In the genomic region with DNA sequence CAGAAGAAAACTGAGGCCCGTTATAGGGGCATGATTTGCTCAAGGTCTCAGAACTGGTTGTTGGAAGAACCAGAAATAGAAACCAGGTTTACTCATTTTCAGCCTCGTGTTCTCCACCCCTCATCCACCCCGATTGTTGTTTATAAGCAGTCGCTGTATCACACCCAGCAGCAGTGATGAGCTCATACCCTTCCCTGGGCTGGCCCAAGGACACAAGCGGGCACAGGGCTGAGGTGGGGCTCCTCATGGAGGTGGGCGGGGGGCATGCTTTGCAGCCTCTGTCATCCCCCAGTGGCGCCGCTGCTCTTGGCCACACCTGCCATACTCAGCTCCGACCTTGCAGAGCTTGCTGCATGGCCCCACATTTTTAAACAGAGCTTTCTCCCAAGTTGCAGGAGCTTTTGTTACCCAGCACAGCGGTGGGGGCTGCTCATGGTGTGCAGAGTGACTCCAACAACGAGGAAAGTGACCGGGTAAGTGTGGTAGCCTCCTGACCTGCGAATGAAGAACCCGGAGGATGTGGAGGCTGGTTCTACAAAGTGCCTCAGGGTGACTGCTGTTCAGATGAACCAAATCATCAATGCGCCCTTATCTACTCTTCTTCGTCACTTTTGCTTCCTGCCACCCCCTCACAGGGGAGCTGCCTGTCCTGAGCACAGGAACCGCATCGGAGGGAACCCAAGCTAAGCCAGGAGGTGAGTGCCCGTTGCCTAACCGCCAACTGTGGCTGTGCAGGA, we compare ENCODE assay signal across 20 cellular contexts. TPM values are rescaled to one million over a fixed set of nuclear protein-coding genes. Genes with fewer than 3 reads are reported as not detected.
DNase-seq lines count a peak whose midpoint lies in the region; ATAC-seq and TF ChIP-seq lines count a peak whose summit lies in the region.
"Had no signal": no experiment of that assay in that cellular context is flagged by ENCODE, and none has a peak within 500 bp of the region (broad histone marks: within the 10 kb centered on the region; RNA-seq: fewer than 3 reads in every experiment).

No MANE protein-coding gene starts in this region.

- H3K36me3 Mint-ChIP-seq in activated CD4-positive, alpha-beta memory T cell treated with anti-CD3 and anti-CD28 coated beads for 36 hours, result no peaks in the 10 kb centered on the region
- no peaks in the 10 kb centered on the region for H3K36me3 Mint-ChIP-seq in endothelial cell (ENCODE audit: low read depth, unreplicated experiment)
- H3K36me3 Mint-ChIP-seq: brain had no signal

- H3K9me3 ChIP-seq in effector memory CD4-positive, alpha-beta T cell (ENCODE audit: control insufficient read depth, low read length), result no peaks in the 10 kb centered on the region
- H3K9me3 ChIP-seq in spleen, result no peaks in the 10 kb centered on the region

- peaks cover 9% of the 10 kb centered on the region for H3K4me1 ChIP-seq in effector memory CD4-positive, alpha-beta T cell (ENCODE audit: control insufficient read depth, insufficient read depth, low read length, poor library complexity, severe bottlenecking)
- no peaks in the 10 kb centered on the region for H3K4me1 ChIP-seq in spleen
- H3K4me1 ChIP-seq: left ventricle myocardium inferior had no signal

- H3K27ac Mint-ChIP-seq in activated CD4-positive, alpha-beta memory T cell treated with anti-CD3 and anti-CD28 coated beads for 36 hours, result peak overlapping the region; percentile 84
- H3K27ac Mint-ChIP-seq in endothelial cell (ENCODE audit: unreplicated experiment), result no peak overlapping the region
- H3K27ac Mint-ChIP-seq: brain had no signal

- no peak for TF ChIP-seq POLR2A in spleen (IDR thresholded peaks at IDR 0.05)

- H3K9me3 Mint-ChIP-seq in activated CD4-positive, alpha-beta memory T cell treated with anti-CD3 and anti-CD28 coated beads for 36 hours, result no peaks in the 10 kb centered on the region
- no peaks in the 10 kb centered on the region for H3K9me3 Mint-ChIP-seq in endothelial cell (ENCODE audit: unreplicated experiment)

- H3K27me3 ChIP-seq in effector memory CD4-positive, alpha-beta T cell (replicated peaks; ENCODE audit: control insufficient read depth, insufficient read depth, low read length, poor library complexity, severe bottlenecking), result no peaks in the 10 kb centered on the region
- H3K27me3 ChIP-seq in spleen (replicated peaks in 1 of 7), result peaks cover 0 to 56% (median 5%) of the 10 kb centered on the region in 7 donors

- peaks cover 1% of the 10 kb centered on the region for H3K27me3 Mint-ChIP-seq in activated CD4-positive, alpha-beta memory T cell treated with anti-CD3 and anti-CD28 coated beads for 36 hours
- peaks cover 10% of the 10 kb centered on the region for H3K27me3 Mint-ChIP-seq in endothelial cell (ENCODE audit: unreplicated experiment)

- no peak for ATAC-seq in left cardiac atrium
- ATAC-seq: Panc1 had no signal

- peak overlapping the region; percentile 11 for H3K4me3 ChIP-seq in effector memory CD4-positive, alpha-beta T cell (ENCODE audit: insufficient read depth, low read depth, low read length, poor library complexity, severe bottlenecking)
- peak overlapping the region in 1 of 8 donors; percentile 34 for H3K4me3 ChIP-seq in spleen
- H3K4me3 ChIP-seq: left ventricle myocardium inferior had no signal

- DNase-seq in Daoy (ENCODE audit: low read depth), result peak; percentile 53
- peak; percentile 68 for DNase-seq in NCI-H748 treated with DMSO at 0.1 percent for 48 hours (lab: John Stamatoyannopoulos, UW)
- DNase-seq in activated CD4-positive, alpha-beta memory T cell treated with anti-CD3 and anti-CD28 coated beads for 36 hours, result peak; percentile 76
- DNase-seq in effector memory CD4-positive, alpha-beta T cell, result peak in 2 of 3 donors; percentile 4 to 23
- no peak for DNase-seq in endothelial cell (ENCODE audit: low spot score)
- DNase-seq in glomerular visceral epithelial cell (ENCODE audit: extremely low spot score), result no peak
- DNase-seq in spleen, result no peak
- DNase-seq in left cardiac atrium, result no peak
- DNase-seq: AML-193, DMS79, IMR-90, left ventricle myocardium inferior, NCI-H1417, T-helper 9 cell had no signal

- peaks cover 58% of the 10 kb centered on the region for H3K4me1 Mint-ChIP-seq in activated CD4-positive, alpha-beta memory T cell treated with anti-CD3 and anti-CD28 coated beads for 36 hours (ENCODE audit: low read depth)
- H3K4me1 Mint-ChIP-seq in endothelial cell (ENCODE audit: unreplicated experiment), result peaks cover 16% of the 10 kb centered on the region

- 73 to 87% (median 83%) methylated on average over 20 of the region's 20 CpGs for WGBS in spleen, 5 donors

- peak overlapping the region; percentile 67 for H3K4me3 Mint-ChIP-seq in activated CD4-positive, alpha-beta memory T cell treated with anti-CD3 and anti-CD28 coated beads for 36 hours
- H3K4me3 Mint-ChIP-seq in endothelial cell (ENCODE audit: unreplicated experiment), result no peak overlapping the region
- H3K4me3 Mint-ChIP-seq: brain had no signal

- POLR2A ChIA-PET in activated CD4-positive, alpha-beta memory T cell treated with anti-CD3 and anti-CD28 coated beads for 36 hours (lab: Charles Lee), result interaction anchor here (1.5 to 1.6 kb wide), 2 partner anchors 8 to 13 kb away, joined by 4 to 6 read pairs; no protein-coding TSS in a partner anchor

- intact Hi-C loops in activated CD4-positive, alpha-beta memory T cell treated with anti-CD3 and anti-CD28 coated beads for 36 hours (cut with micrococcal nuclease), result loop anchor here (1.0 to 5.0 kb wide), 6 partner anchors 9 to 1810 kb away; a partner anchor contains a TSS
- intact Hi-C loops in spleen (cut with DNase I; ENCODE audit: low total_unique reads) (no loop called here), left cardiac atrium (cut with DNase I) (no loop called here)

- H3K36me3 ChIP-seq in effector memory CD4-positive, alpha-beta T cell (ENCODE audit: control insufficient read depth, insufficient read depth, low read length), result no peaks in the 10 kb centered on the region
- no peaks in the 10 kb centered on the region for H3K36me3 ChIP-seq in spleen
- H3K36me3 ChIP-seq: left ventricle myocardium inferior had no signal

- CTCF ChIA-PET in activated CD4-positive, alpha-beta memory T cell treated with anti-CD3 and anti-CD28 coated beads for 36 hours (lab: Charles Lee), result interaction anchor here (1.0 to 5.2 kb wide), 6 partner anchors 9 to 322 kb away, joined by 4 to 53 read pairs (median 10); no protein-coding TSS in a partner anchor

- TF ChIP-seq CTCF in endothelial cell (IDR thresholded peaks at IDR 0.05; ENCODE audit: unreplicated experiment), result no peak
- no peak for TF ChIP-seq CTCF in spleen (IDR thresholded peaks at IDR 0.05 in 8 of 11, conservative IDR thresholded peaks at IDR 0.05 in 3 of 11)

- H3K27ac ChIP-seq in effector memory CD4-positive, alpha-beta T cell (ENCODE audit: insufficient read depth, low read length, poor library complexity, severe bottlenecking), result peak overlapping the region; percentile 46
- H3K27ac ChIP-seq in spleen, result peak overlapping the region in 2 of 8 donors; percentile 8 to 46
- H3K27ac ChIP-seq: left ventricle myocardium inferior had no signal

RNA-seq across cellular contexts. Expression of a gene that starts 43.5 kb away (rescaled TPM):
- 1.4 and 3.7 TPM in 2 replicates for total RNA-seq in Daoy (2014; rRNA removed; shearing (Covaris generic))
- total RNA-seq in activated CD4-positive, alpha-beta memory T cell treated with anti-CD3 and anti-CD28 coated beads for 36 hours, result not detected
- total RNA-seq in endothelial cell (ENCODE audit: unreplicated experiment), result 0.82 TPM
- not detected for total RNA-seq in spleen
- under 1 TPM in 1 of 3 donors, not detected in 2; 0.03 TPM for polyA plus RNA-seq in spleen
- total RNA-seq in left cardiac atrium, result not detected
- total RNA-seq: IMR-90, left ventricle myocardium inferior, myocyte, NCI-H460, pulmonary artery endothelial cell, ureter had no signal
- polyA plus RNA-seq: IMR-90 had no signal

Comparison
In these comparisons a context has a peak if more than half of its experiments do, and no peak if none do; other contexts are left out.
1. DNase-seq: peak in Daoy (single experiment), NCI-H748 treated with DMSO at 0.1 percent for 48 hours (single experiment), activated CD4-positive, alpha-beta memory T cell treated with anti-CD3 and anti-CD28 coated beads for 36 hours (single experiment) and effector memory CD4-positive, alpha-beta T cell (2 of 3); none in endothelial cell (single experiment), glomerular visceral epithelial cell (single experiment), spleen (single experiment) and left cardiac atrium (single experiment).